Comparison of ENCODE assay signal across 18 cellular contexts in the genomic region with DNA sequence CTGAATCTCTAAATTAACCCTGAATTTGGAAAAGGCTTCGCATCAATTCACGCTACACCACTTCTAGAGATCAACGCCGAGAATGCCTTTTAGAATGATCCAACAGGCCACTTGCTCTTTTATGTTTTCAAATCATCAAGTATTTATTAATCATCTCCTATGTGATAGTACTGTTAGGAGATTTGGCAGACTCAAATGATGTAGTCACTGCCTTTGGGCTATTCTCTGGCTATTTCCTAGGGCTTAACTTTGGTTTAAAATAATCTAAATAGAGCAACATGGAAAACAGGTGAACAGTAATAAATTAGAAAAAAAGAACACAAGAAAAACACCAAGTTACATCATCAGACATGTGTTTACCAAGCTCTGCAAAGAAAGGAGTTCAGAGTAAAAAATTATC.
DNase-seq lines count a peak whose midpoint lies in the region; ATAC-seq, FAIRE-seq and TF ChIP-seq lines count a peak whose summit lies in the region.
"Had no signal": no experiment of that assay in that cellular context is flagged by ENCODE, and none has a peak within 500 bp of the region (broad histone marks: within the 10 kb centered on the region; RNA-seq: fewer than 3 reads in every experiment).

No MANE protein-coding gene starts in this region.

- no peaks in the 10 kb centered on the region for H3K79me2 ChIP-seq in astrocyte (ENCODE audit: insufficient read depth, low read length)

- CTCF ChIA-PET in Calu3 (lab: Charles Lee) = no interaction called here

- H3K27ac Mint-ChIP-seq in astrocyte (ENCODE audit: unreplicated experiment) = peak overlapping the region; percentile 47
- no peak overlapping the region for H3K27ac Mint-ChIP-seq in naive thymus-derived CD8-positive, alpha-beta T cell
- H3K27ac Mint-ChIP-seq in Calu3 (ENCODE audit: unreplicated experiment) = no peak overlapping the region
- H3K27ac Mint-ChIP-seq: B cell; CD4-positive, CD25-positive, alpha-beta regulatory T cell; CD8-positive, alpha-beta memory T cell; H9 had no signal

- H3K4me3 Mint-ChIP-seq in astrocyte (ENCODE audit: unreplicated experiment) = no peak overlapping the region
- no peak overlapping the region for H3K4me3 Mint-ChIP-seq in naive thymus-derived CD8-positive, alpha-beta T cell
- no peak overlapping the region for H3K4me3 Mint-ChIP-seq in Calu3 (ENCODE audit: low read depth, unreplicated experiment)
- H3K4me3 Mint-ChIP-seq: B cell; CD8-positive, alpha-beta memory T cell; H9 had no signal

- TF ChIP-seq CTCF in astrocyte (IDR thresholded peaks at IDR 0.05; ENCODE audit: insufficient read depth, low read depth, low read length) (no peak), Calu3 (IDR thresholded peaks at IDR 0.05; ENCODE audit: unreplicated experiment) (no peak)

- no peak for ATAC-seq in naive thymus-derived CD8-positive, alpha-beta T cell
- ATAC-seq in GM21717 (IDR thresholded peaks at IDR 0.05; ENCODE audit: unreplicated experiment) = no peak
- ATAC-seq: GM12878 had no signal

- H3K4me1 Mint-ChIP-seq in astrocyte (ENCODE audit: low read depth, unreplicated experiment) (peaks cover 15% of the 10 kb centered on the region), Calu3 (ENCODE audit: low read depth, unreplicated experiment) (peaks cover 16% of the 10 kb centered on the region)
- peaks cover 0 to 5% (median 4%) of the 10 kb centered on the region in 4 donors for H3K4me1 Mint-ChIP-seq in naive thymus-derived CD8-positive, alpha-beta T cell
- H3K4me1 Mint-ChIP-seq: CD4-positive, CD25-positive, alpha-beta regulatory T cell; CD8-positive, alpha-beta memory T cell had no signal

- POLR2A ChIA-PET in naive thymus-derived CD8-positive, alpha-beta T cell (lab: Charles Lee) = no interaction called here

- H3K9me3 ChIP-seq in astrocyte (ENCODE audit: insufficient read depth, low read depth, low read length) = no peaks in the 10 kb centered on the region
- H3K9me3 ChIP-seq: BLaER1 treated with 17β-estradiol and CSF1 and Interleukin-3, amounts not matched to agents 10 nM and 100 nM had no signal

- no peak overlapping the region for H3K4me3 ChIP-seq in astrocyte (ENCODE audit: insufficient read depth, low read depth, low read length)
- H3K4me3 ChIP-seq: BLaER1 treated with 17β-estradiol and CSF1 and Interleukin-3, amounts not matched to agents 10 nM and 100 nM; GM12878 had no signal

- peaks cover 10% of the 10 kb centered on the region for H3K4me1 ChIP-seq in astrocyte (ENCODE audit: insufficient read depth, low read length)

- intact Hi-C loops in Calu3 (cut with micrococcal nuclease; ENCODE audit: unreplicated experiment) = no loop called here

- no peak overlapping the region for H3K27ac ChIP-seq in astrocyte (ENCODE audit: low read depth, low read length)

- no peak for FAIRE-seq in astrocyte (lab: Jason Lieb, UNC)
- FAIRE-seq: D721Med, GM12878, H1 had no signal

- DNase-seq in ELR (ENCODE audit: low read depth) = peak; percentile 58
- peak; percentile 69 for DNase-seq in M059J (ENCODE audit: low read depth)
- no peak for DNase-seq in astrocyte (ENCODE audit: low read depth)
- DNase-seq in iris pigment epithelial cell (ENCODE audit: low read depth) = peak; percentile 9
- no peak for DNase-seq in glomerular visceral epithelial cell (ENCODE audit: extremely low spot score)
- DNase-seq in naive thymus-derived CD8-positive, alpha-beta T cell = no peak
- no peak for DNase-seq in Calu3
- DNase-seq: CD4-positive, CD25-positive, alpha-beta regulatory T cell; CD8-positive, alpha-beta memory T cell; COR-L47; H9; KG1 had no signal

- H3K9ac ChIP-seq in astrocyte (ENCODE audit: low read length) = no peak overlapping the region
- H3K9ac ChIP-seq: BLaER1 treated with 17β-estradiol and CSF1 and Interleukin-3, amounts not matched to agents 10 nM and 100 nM had no signal

- H3K27me3 Mint-ChIP-seq in astrocyte (ENCODE audit: low read depth, unreplicated experiment) (no peaks in the 10 kb centered on the region), Calu3 (ENCODE audit: unreplicated experiment) (no peaks in the 10 kb centered on the region)
- no peaks in the 10 kb centered on the region for H3K27me3 Mint-ChIP-seq in naive thymus-derived CD8-positive, alpha-beta T cell
- H3K27me3 Mint-ChIP-seq: B cell; CD4-positive, CD25-positive, alpha-beta regulatory T cell; CD8-positive, alpha-beta memory T cell had no signal

- H3K9me3 Mint-ChIP-seq in astrocyte (ENCODE audit: unreplicated experiment) (no peaks in the 10 kb centered on the region), Calu3 (ENCODE audit: low read depth, unreplicated experiment) (no peaks in the 10 kb centered on the region)
- H3K9me3 Mint-ChIP-seq in naive thymus-derived CD8-positive, alpha-beta T cell = peaks cover 0 to 3% (median 0%) of the 10 kb centered on the region in 9 donors
- H3K9me3 Mint-ChIP-seq: H9 had no signal

- no TSS peak for BruUV-seq in Calu3 (replicated peaks; lab: Mats Ljungman, UMichigan)

- H3K4me2 ChIP-seq in astrocyte (ENCODE audit: low read length) = no peak overlapping the region

- H2AFZ ChIP-seq in astrocyte (ENCODE audit: low read depth, low read length) = no peak overlapping the region

- no peaks in the 10 kb centered on the region for H3K36me3 ChIP-seq in astrocyte (ENCODE audit: insufficient read depth, low read length)
- H3K36me3 ChIP-seq: BLaER1 treated with 17β-estradiol and CSF1 and Interleukin-3, amounts not matched to agents 10 nM and 100 nM had no signal

- H3K27me3 ChIP-seq in astrocyte (ENCODE audit: insufficient read depth, low read length) = no peaks in the 10 kb centered on the region
- H3K27me3 ChIP-seq: BLaER1 treated with 17β-estradiol and CSF1 and Interleukin-3, amounts not matched to agents 10 nM and 100 nM had no signal

- H3K36me3 Mint-ChIP-seq in astrocyte (ENCODE audit: low read depth, unreplicated experiment) (no peaks in the 10 kb centered on the region), Calu3 (ENCODE audit: insufficient read depth, unreplicated experiment) (no peaks in the 10 kb centered on the region)
- H3K36me3 Mint-ChIP-seq in naive thymus-derived CD8-positive, alpha-beta T cell = no peaks in the 10 kb centered on the region
- H3K36me3 Mint-ChIP-seq: CD4-positive, CD25-positive, alpha-beta regulatory T cell; CD8-positive, alpha-beta memory T cell had no signal

- H4K20me1 ChIP-seq in astrocyte (ENCODE audit: insufficient read depth, low read length) = no peaks in the 10 kb centered on the region
- H4K20me1 ChIP-seq: BLaER1 treated with 17β-estradiol and CSF1 and Interleukin-3, amounts not matched to agents 10 nM and 100 nM had no signal

Comparison
In these comparisons a context has a peak if more than half of its experiments do, and no peak if none do; other contexts are left out.
1. DNase-seq: peak in ELR (single experiment), M059J (single experiment) and iris pigment epithelial cell (single experiment); none in astrocyte (single experiment), glomerular visceral epithelial cell (single experiment), naive thymus-derived CD8-positive, alpha-beta T cell (0 of 10) and Calu3 (single experiment).